ENCODE assay signal across 8 cellular contexts in the genomic region with DNA sequence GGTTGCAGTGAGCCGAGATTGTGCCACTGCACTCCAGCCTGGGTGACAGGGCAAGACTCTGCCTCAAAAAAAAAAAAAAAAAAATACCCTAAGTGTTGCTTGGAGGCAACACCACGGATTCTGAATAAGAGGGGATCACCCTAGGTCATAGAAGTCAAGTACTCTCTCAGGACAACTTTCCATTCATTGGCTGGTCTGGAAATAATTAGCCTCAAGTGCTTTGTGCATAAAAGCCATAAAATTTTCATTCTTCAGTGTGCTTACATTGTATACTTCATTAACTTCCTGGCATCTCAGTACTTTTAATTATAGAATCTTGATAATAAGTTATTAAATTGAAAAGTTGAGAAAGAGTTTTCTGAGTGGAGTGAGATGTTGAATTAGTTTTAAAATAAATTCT.
"Had no signal": no experiment of that assay in that cellular context is flagged by ENCODE, and none has a peak within 500 bp of the region (broad histone marks: within the 10 kb centered on the region; RNA-seq: fewer than 3 reads in every experiment).

No MANE protein-coding gene starts in this region.

- H3K4me3 ChIP-seq: GM23248, HAP-1 had no signal

- DNase-seq: GM23248, GOT3, H7, HFFc6, KBM-7 had no signal

- ATAC-seq: HCT116, HepG2 had no signal

- FAIRE-seq: HepG2 had no signal
